In the genomic region with DNA sequence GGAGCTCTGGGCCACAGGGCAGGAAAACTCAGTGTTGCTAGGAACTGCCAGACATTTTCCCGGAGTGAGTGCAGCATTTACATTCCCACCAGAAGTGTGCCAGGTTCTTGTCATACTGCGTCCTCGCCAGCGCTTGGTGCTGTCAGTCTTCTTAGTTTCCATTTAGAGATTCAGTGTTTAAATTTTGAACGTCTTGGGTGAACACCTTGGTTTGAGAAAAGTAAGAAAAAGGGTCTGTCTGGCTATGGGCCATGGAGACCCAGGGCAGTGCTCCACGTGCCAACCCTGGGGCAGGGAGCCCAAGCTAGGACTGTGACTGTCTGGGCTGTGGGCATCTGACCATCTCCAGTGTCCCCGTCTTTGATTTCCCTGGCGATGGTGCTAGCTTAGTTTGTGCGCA, we compare ENCODE assay signal across 24 cellular contexts. TPM values are rescaled to one million over a fixed set of nuclear protein-coding genes. Genes with fewer than 3 reads are reported as not detected.
DNase-seq lines count a peak whose midpoint lies in the region; ATAC-seq and TF ChIP-seq lines count a peak whose summit lies in the region.
"Had no signal": no experiment of that assay in that cellular context is flagged by ENCODE, and none has a peak within 500 bp of the region (broad histone marks: within the 10 kb centered on the region; RNA-seq: fewer than 3 reads in every experiment).

No MANE protein-coding gene starts in this region.

- no peak overlapping the region for H4K91ac ChIP-seq in IMR-90 (ENCODE audit: insufficient read depth, low read depth, low read length)

- H3K27me3 ChIP-seq in IMR-90 (ENCODE audit: control insufficient read depth, insufficient read depth, low read length) (no peaks in the 10 kb centered on the region), spleen (replicated peaks in 1 of 7) (no peaks in the 10 kb centered on the region)

- H2AFZ ChIP-seq in IMR-90 (replicated peaks; ENCODE audit: low read length, poor library complexity), result no peak overlapping the region
- H2AFZ ChIP-seq: GM23248 had no signal

- H3K56ac ChIP-seq in IMR-90 (ENCODE audit: extremely low read depth, insufficient read depth, low read length), result no peak overlapping the region

- peaks cover 18% of the 10 kb centered on the region for H3K9me1 ChIP-seq in IMR-90 (ENCODE audit: insufficient read depth, low read length)

- no peak overlapping the region for H3K4me3 ChIP-seq in IMR-90 (ENCODE audit: insufficient read depth, low read depth, low read length)
- no peak overlapping the region for H3K4me3 ChIP-seq in spleen
- H3K4me3 ChIP-seq: GM23248 had no signal

- CTCF ChIA-PET in activated CD8-positive, alpha-beta memory T cell treated with anti-CD3 and anti-CD28 coated beads, Interleukin-2, amount 10 ng/mL, durations not matched to agents 7 days and 5 days (lab: Charles Lee), result interaction anchor here (1.4 to 1.6 kb wide), 2 partner anchors 14 to 51 kb away, joined by 3 to 9 read pairs; no protein-coding TSS in a partner anchor
- CTCF ChIA-PET in IMR-90 (lab: Yijun Ruan, JAX), result no interaction called here

- dilution Hi-C loops in IMR-90 (cut with HindIII; ENCODE audit: low sequenced_read_pairs, unreplicated experiment), result no loop called here

- intact Hi-C loops in IMR-90 (cut with micrococcal nuclease) (no loop called here), spleen (cut with DNase I; ENCODE audit: low total_unique reads) (no loop called here)

- H3K4me1 ChIP-seq in IMR-90 (ENCODE audit: control insufficient read depth, insufficient read depth, low read length) (peaks cover 11% of the 10 kb centered on the region), spleen (peaks cover 0 to 26% (median 11%) of the 10 kb centered on the region in 6 donors)

- TF ChIP-seq POLR2A in IMR-90 (IDR thresholded peaks at IDR 0.05; ENCODE audit: low read depth, low read length) (no peak), spleen (IDR thresholded peaks at IDR 0.05) (no peak)

- no peak overlapping the region for H3K23ac ChIP-seq in IMR-90 (ENCODE audit: low read depth, low read length)

- POLR2A ChIA-PET in IMR-90 (lab: Charles Lee; ENCODE audit: unreplicated experiment), result no interaction called here

- H2BK15ac ChIP-seq in IMR-90 (ENCODE audit: low read depth, low read length), result peak overlapping the region; percentile 58; the same call in 1 of the 3 replicates

- H3K27ac Mint-ChIP-seq in activated CD8-positive, alpha-beta memory T cell treated with anti-CD3 and anti-CD28 coated beads, Interleukin-2, amount 10 ng/mL, durations not matched to agents 7 days and 5 days, result no peak overlapping the region
- H3K27ac Mint-ChIP-seq: H9 had no signal

- H3K4me1 Mint-ChIP-seq in activated CD8-positive, alpha-beta memory T cell treated with anti-CD3 and anti-CD28 coated beads, Interleukin-2, amount 10 ng/mL, durations not matched to agents 7 days and 5 days, result peaks cover 15% of the 10 kb centered on the region
- H3K4me1 Mint-ChIP-seq: H9 had no signal

- ATAC-seq in activated CD8-positive, alpha-beta memory T cell treated with anti-CD3 and anti-CD28 coated beads, Interleukin-2, amount 10 ng/mL, durations not matched to agents 7 days and 5 days, result no peak
- ATAC-seq in IMR-90 (ENCODE audit: low read depth), result no peak

- no peak overlapping the region for H2BK5ac ChIP-seq in IMR-90 (ENCODE audit: low read depth, low read length, poor library complexity, severe bottlenecking)

- no peak overlapping the region for H4K8ac ChIP-seq in IMR-90 (ENCODE audit: low read depth in 2 of 2, low read length in 2 of 2)

- H3K27ac ChIP-seq in IMR-90 (ENCODE audit: insufficient read depth, low read length) (no peak overlapping the region), spleen (no peak overlapping the region)
- H3K27ac ChIP-seq: C4-2B, GM23248, RWPE1 had no signal

- H3K36me3 ChIP-seq in IMR-90 (ENCODE audit: control insufficient read depth, insufficient read depth, low read length), result no peaks in the 10 kb centered on the region
- H3K36me3 ChIP-seq in spleen, result peaks cover 0 to 3% (median 0%) of the 10 kb centered on the region in 6 donors

- 60% methylated on average over 1 of the region's 9 CpGs; no CpG with 5 or more reads in 1 of the 2 experiments for WGBS in IMR-90 (ENCODE audit: extremely low coverage in 2 of 2, insufficient read length in 1 of 2), 2 experiments
- whole genome bisulfite sequencing in spleen, 5 donors, result 88 to 95% (median 93%) methylated on average over 9 of the region's 9 CpGs

- H2AK9ac ChIP-seq in IMR-90 (replicated peaks; ENCODE audit: low read depth, low read length, poor library complexity), result peak overlapping the region; percentile 65

- in situ Hi-C loops in IMR-90 (cut with MboI; ENCODE audit: low sequenced_read_pairs), result no loop called here

- no peak overlapping the region for H3K9ac ChIP-seq in IMR-90 (ENCODE audit: low read depth, low read length)
- H3K9ac ChIP-seq: GM23248 had no signal

- 0 out of 2 replicates have a peak overlapping the region, but pooled peaks have one; percentile 23 for H2BK20ac ChIP-seq in IMR-90 (ENCODE audit: low read depth, low read length)

- peaks cover 6 to 18% of the 10 kb centered on the region in 2 experiments; a peak in 3 of 4 replicates for H3K79me1 ChIP-seq in IMR-90 (ENCODE audit: low read depth in 1 of 2, low read length in 2 of 2)

- H3K14ac ChIP-seq in IMR-90 (replicated peaks; ENCODE audit: low read depth, low read length), result no peak overlapping the region

- no peaks in the 10 kb centered on the region for H3K27me3 Mint-ChIP-seq in activated CD8-positive, alpha-beta memory T cell treated with anti-CD3 and anti-CD28 coated beads, Interleukin-2, amount 10 ng/mL, durations not matched to agents 7 days and 5 days
- H3K27me3 Mint-ChIP-seq: CD8-positive, alpha-beta memory T cell had no signal

- H3K18ac ChIP-seq in IMR-90 (ENCODE audit: low read depth, low read length), result no peak overlapping the region

- H3K4me2 ChIP-seq in IMR-90 (ENCODE audit: low read depth, low read length), result no peak overlapping the region

- H3K36me3 Mint-ChIP-seq in activated CD8-positive, alpha-beta memory T cell treated with anti-CD3 and anti-CD28 coated beads, Interleukin-2, amount 10 ng/mL, durations not matched to agents 7 days and 5 days, result no peaks in the 10 kb centered on the region

- no peak overlapping the region for H3K4me3 Mint-ChIP-seq in activated CD8-positive, alpha-beta memory T cell treated with anti-CD3 and anti-CD28 coated beads, Interleukin-2, amount 10 ng/mL, durations not matched to agents 7 days and 5 days
- H3K4me3 Mint-ChIP-seq: H9 had no signal

- TF ChIP-seq CTCF in IMR-90 (conservative IDR thresholded peaks at IDR 0.05; ENCODE audit: low read depth, low read length), result no peak
- no peak for TF ChIP-seq CTCF in spleen (IDR thresholded peaks at IDR 0.05 in 8 of 11, conservative IDR thresholded peaks at IDR 0.05 in 3 of 11)

- no peak for TF ChIP-seq RAD21 in IMR-90 (IDR thresholded peaks at IDR 0.05; ENCODE audit: low read length)

- 0 out of 2 replicates have a peak, but pooled peaks cover 2% of the 10 kb centered on the region for H3K9me3 ChIP-seq in IMR-90 (ENCODE audit: control insufficient read depth, insufficient read depth, low read length)
- no peaks in the 10 kb centered on the region for H3K9me3 ChIP-seq in spleen

- 0 out of 2 replicates have a peak overlapping the region, but pooled peaks have one; percentile 3 for H2BK120ac ChIP-seq in IMR-90 (ENCODE audit: low read depth, low read length)

- H3K4ac ChIP-seq in IMR-90 (ENCODE audit: low read depth, low read length), result no peak overlapping the region

- H4K20me1 ChIP-seq in IMR-90 (ENCODE audit: insufficient read depth, low read length), result no peaks in the 10 kb centered on the region

- peak overlapping the region; percentile 15 for H2AK5ac ChIP-seq in IMR-90 (ENCODE audit: low read depth, low read length)

- H3K9me3 Mint-ChIP-seq in activated CD8-positive, alpha-beta memory T cell treated with anti-CD3 and anti-CD28 coated beads, Interleukin-2, amount 10 ng/mL, durations not matched to agents 7 days and 5 days (ENCODE audit: low read depth), result no peaks in the 10 kb centered on the region
- H3K9me3 Mint-ChIP-seq: CD8-positive, alpha-beta memory T cell; H9 had no signal

- BruUV-seq in IMR-90 (replicated peaks; lab: Mats Ljungman, UMichigan), result no TSS peak

- no peak overlapping the region for H4K5ac ChIP-seq in IMR-90 (ENCODE audit: low read depth, low read length)

- peak; percentile 50 for DNase-seq in activated CD8-positive, alpha-beta memory T cell treated with anti-CD3 and anti-CD28 coated beads for 24 hours
- no peak for DNase-seq in activated CD8-positive, alpha-beta memory T cell treated with anti-CD3 and anti-CD28 coated beads, Interleukin-2, amount 10 ng/mL, durations not matched to agents 7 days and 5 days
- DNase-seq in IMR-90, result no peak
- peak; percentile 71 for DNase-seq in mesenteric fat pad (ENCODE audit: low spot score)
- peak; percentile 47 for DNase-seq in spleen
- DNase-seq in 8988T, result no peak
- no peak for DNase-seq in DMS53 (lab: John Stamatoyannopoulos, UW)
- no peak for DNase-seq in HUDEP-2 (lab: John Stamatoyannopoulos, UW; ENCODE audit: unreplicated experiment in 76 of 76)
- DNase-seq: AML-193; Calu3; CD8-positive, alpha-beta memory T cell; GDM1; GM23248; H9; KG1; NCI-H1105; NCI-H146; NCI-H2029; NCI-H226; NCI-H510A treated with DMSO at 0.1 percent for 48 hours; NCI-H774; NK-92 treated with Interleukin-12 subunit alpha and Interleukin-12 subunit beta, amount 100 ng/mL, for 24 hours had no signal

RNA-seq across cellular contexts. Expression of gene IBA57, which starts 16.0 kb away (rescaled TPM):
- 1 to 10 TPM; 6.8 to 8.5 TPM for total RNA-seq in activated CD8-positive, alpha-beta memory T cell treated with anti-CD3 and anti-CD28 coated beads, Interleukin-2, amount 10 ng/mL, durations not matched to agents 7 days and 5 days
- total RNA-seq in IMR-90 (2012; rRNA removed) (1.7 and 2.0 TPM in 2 replicates), mesenteric fat pad (7.5 TPM), spleen (10 to 100 TPM in 5 of 7 donors, 1 to 10 TPM in 2; 7.1 to 14.7 (median 11.6) TPM)
- polyA plus RNA-seq in IMR-90 (2012; rRNA removed) (2.6 TPM in 2 replicates), spleen (1 to 10 TPM in 2 of 3 donors, under 1 TPM in 1; 0.59 to 4.3 (median 1.1) TPM)
- polyA plus RNA-seq in IMR-90 (2012; cell fraction: cytosol; rRNA removed), result 3.8 and 4.0 TPM in 2 replicates
- polyA plus RNA-seq in IMR-90 (2012; cell fraction: nucleus; rRNA removed; ENCODE audit: low replicate concordance), result 4.9 and 9.5 TPM in 2 replicates

RNA-seq across cellular contexts. Expression of gene OBSCN, which starts 26.2 kb away (rescaled TPM):
- total RNA-seq in activated CD8-positive, alpha-beta memory T cell treated with anti-CD3 and anti-CD28 coated beads, Interleukin-2, amount 10 ng/mL, durations not matched to agents 7 days and 5 days, result 10 to 100 TPM in 1 of 2 experiments, 1 to 10 TPM in 1; 5.7 to 10.4 TPM
- total RNA-seq in IMR-90 (2012; rRNA removed) (4.1 and 4.2 TPM in 2 replicates), mesenteric fat pad (3.7 TPM), spleen (10 to 100 TPM; 35.3 to 71.7 (median 46.0) TPM)
- polyA plus RNA-seq in IMR-90 (2012; rRNA removed) (9.5 and 10.0 TPM in 2 replicates), spleen (10 to 100 TPM; 12.6 to 31.6 (median 23.3) TPM)
- 3.6 and 7.2 TPM in 2 replicates for polyA plus RNA-seq in IMR-90 (2012; cell fraction: cytosol; rRNA removed)
- 69.7 and 96.2 TPM in 2 replicates for polyA plus RNA-seq in IMR-90 (2012; cell fraction: nucleus; rRNA removed; ENCODE audit: low replicate concordance)

RNA-seq across cellular contexts. Expression of gene GJC2, which starts 31.9 kb away (rescaled TPM):
- total RNA-seq in activated CD8-positive, alpha-beta memory T cell treated with anti-CD3 and anti-CD28 coated beads, Interleukin-2, amount 10 ng/mL, durations not matched to agents 7 days and 5 days, result 1 to 10 TPM; 1.1 to 1.8 TPM
- total RNA-seq in IMR-90 (2012; rRNA removed) (1.1 and 1.4 TPM in 2 replicates), mesenteric fat pad (2.6 TPM), spleen (1 to 10 TPM in 6 of 7 donors, under 1 TPM in 1; 0.94 to 3.5 (median 2.4) TPM)
- polyA plus RNA-seq in IMR-90 (2012; rRNA removed) (1.7 and 2.6 TPM in 2 replicates), spleen (under 1 TPM; 0.35 to 0.96 (median 0.67) TPM)
- polyA plus RNA-seq in IMR-90 (2012; cell fraction: cytosol; rRNA removed), result 1.5 and 2.6 TPM in 2 replicates
- 2.1 and 4.8 TPM in 2 replicates for polyA plus RNA-seq in IMR-90 (2012; cell fraction: nucleus; rRNA removed; ENCODE audit: low replicate concordance)
- polyA plus RNA-seq: CD8-positive, alpha-beta memory T cell had no signal

RNA-seq across cellular contexts. Expression of gene GUK1, which starts 41.6 kb away (rescaled TPM):
- total RNA-seq in activated CD8-positive, alpha-beta memory T cell treated with anti-CD3 and anti-CD28 coated beads, Interleukin-2, amount 10 ng/mL, durations not matched to agents 7 days and 5 days, result 100 to 1,000 TPM; 262 to 325 TPM
- total RNA-seq in IMR-90 (2012; rRNA removed), result 465 and 524 TPM in 2 replicates
- polyA plus RNA-seq in IMR-90 (2012; rRNA removed), result 548 and 630 TPM in 2 replicates
- 522 and 1,067 TPM in 2 replicates for polyA plus RNA-seq in IMR-90 (2012; cell fraction: cytosol; rRNA removed)
- polyA plus RNA-seq in IMR-90 (2012; cell fraction: nucleus; rRNA removed; ENCODE audit: low replicate concordance), result 571 and 1,090 TPM in 2 replicates
- total RNA-seq in mesenteric fat pad, result 220 TPM
- 100 to 1,000 TPM; 167 to 218 (median 186) TPM for total RNA-seq in spleen
- 100 to 1,000 TPM; 279 to 499 (median 316) TPM for polyA plus RNA-seq in spleen

Comparison
In these comparisons a context has a peak if more than half of its experiments do, and no peak if none do; other contexts are left out.
1. DNase-seq: peak in activated CD8-positive, alpha-beta memory T cell treated with anti-CD3 and anti-CD28 coated beads for 24 hours (single experiment), mesenteric fat pad (single experiment) and spleen (single experiment); none in activated CD8-positive, alpha-beta memory T cell treated with anti-CD3 and anti-CD28 coated beads, Interleukin-2, amount 10 ng/mL, durations not matched to agents 7 days and 5 days (single experiment), IMR-90 (single experiment), 8988T (single experiment), DMS53 (single experiment) and HUDEP-2 (0 of 76).